In the genomic region with DNA sequence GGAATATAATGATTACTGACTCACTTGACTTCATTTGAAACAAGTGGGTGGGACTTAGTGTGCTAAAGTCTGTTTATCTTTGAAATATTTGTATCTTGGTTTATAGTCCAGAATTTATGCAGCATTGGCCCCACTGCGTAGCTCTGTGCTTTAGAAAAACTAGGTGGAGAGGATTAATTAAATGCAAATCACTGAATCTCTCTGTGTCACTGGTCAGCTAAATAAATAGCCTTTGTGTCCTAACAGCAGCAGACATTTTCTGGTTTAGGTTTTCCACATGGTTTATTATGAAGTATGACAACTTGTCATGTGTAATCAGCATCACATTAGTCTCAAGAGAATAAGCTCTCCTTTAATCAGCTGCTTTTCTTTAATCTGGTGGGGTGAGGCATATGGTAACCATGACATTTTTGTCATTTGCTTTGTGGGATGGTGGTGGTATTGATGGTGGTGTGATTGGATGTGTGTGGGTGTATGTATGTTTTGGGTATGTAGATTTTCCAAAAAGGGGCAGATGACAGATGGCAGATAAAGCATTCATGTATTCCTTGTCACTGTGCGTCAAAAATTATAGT, we compare ENCODE assay signal across 10 cellular contexts. TPM values are rescaled to one million over a fixed set of nuclear protein-coding genes. Genes with fewer than 3 reads are reported as not detected.
DNase-seq lines count a peak whose midpoint lies in the region; ATAC-seq and TF ChIP-seq lines count a peak whose summit lies in the region.
"Had no signal": no experiment of that assay in that cellular context is flagged by ENCODE, and none has a peak within 500 bp of the region (broad histone marks: within the 10 kb centered on the region; RNA-seq: fewer than 3 reads in every experiment).

No MANE protein-coding gene starts in this region.

- in situ Hi-C loops in Caki2 (cut with HindIII; ENCODE audit: low pct_unique_long_range_greater_than_20kb, low sequenced_read_pairs) = no loop called here

- H3K27me3 ChIP-seq in dorsolateral prefrontal cortex (no peaks in the 10 kb centered on the region), psoas muscle (ENCODE audit: insufficient read depth in 3 of 3, low read length in 2 of 3) (no peaks in the 10 kb centered on the region)

- ATAC-seq in psoas muscle = peak; percentile 14 to 50 (median 34)
- ATAC-seq in HG02571 (IDR thresholded peaks at IDR 0.05; ENCODE audit: unreplicated experiment) = no peak
- ATAC-seq in HG02840 (IDR thresholded peaks at IDR 0.05; ENCODE audit: low FRiP score, unreplicated experiment) = no peak
- ATAC-seq in HG03457 (IDR thresholded peaks at IDR 0.05; ENCODE audit: unreplicated experiment) = no peak
- ATAC-seq: sciatic nerve had no signal

- H3K4me3 ChIP-seq in dorsolateral prefrontal cortex (peak overlapping the region in 11 of 59 donors; percentile 0 to 40 (median 12)), psoas muscle (peak overlapping the region; percentile 20)

- H3K9me3 ChIP-seq in psoas muscle = no peaks in the 10 kb centered on the region

- H3K27ac ChIP-seq in dorsolateral prefrontal cortex = peak overlapping the region in 49 of 59 donors; percentile 5 to 87 (median 53)
- peak overlapping the region; percentile 80 for H3K27ac ChIP-seq in psoas muscle

- intact Hi-C loops in dorsolateral prefrontal cortex (cut with DNase I) (no loop called here), psoas muscle (cut with DNase I) (loop anchor here in 1 of 2 donors (10.0 kb wide), 1 partner anchor 62 kb away; no protein-coding TSS in a partner anchor)

- peaks cover 26% of the 10 kb centered on the region for H3K4me1 ChIP-seq in psoas muscle

- TF ChIP-seq CTCF in dorsolateral prefrontal cortex (IDR thresholded peaks at IDR 0.05 in 54 of 56, conservative IDR thresholded peaks at IDR 0.05 in 2 of 56; ENCODE audit: low read depth in 1 of 56, partially characterized antibody in 56 of 56) = no peak
- no peak for TF ChIP-seq CTCF in psoas muscle (IDR thresholded peaks at IDR 0.05)

- peaks cover 0 to 11% of the 10 kb centered on the region in 2 donors for H3K36me3 ChIP-seq in psoas muscle (ENCODE audit: insufficient read depth in 1 of 2, low read depth in 1 of 2)

- 93 to 96% (median 96%) methylated on average over 2 of the region's 2 CpGs for WGBS in psoas muscle, 3 donors

- DNase-seq in Caki2 (ENCODE audit: low read depth) (peak; percentile 79), NCI-H524 treated with DMSO at 0.1 percent for 48 hours (lab: John Stamatoyannopoulos, UW) (peak; percentile 20), dorsolateral prefrontal cortex (peak in 1 of 10 donors; percentile 23), psoas muscle (no peak), NCI-H1105 (lab: John Stamatoyannopoulos, UW) (no peak)
- DNase-seq: NCI-H446 treated with DMSO at 0.1 percent for 48 hours had no signal

RNA-seq across cellular contexts. Expression of a gene that starts 33.9 kb away (rescaled TPM):
- total RNA-seq in Caki2 (2014; rRNA removed; shearing (Covaris generic); ENCODE audit: low replicate concordance) = 120 and 135 TPM in 2 replicates
- 100 to 1,000 TPM in 50 of 120 experiments, 10 to 100 TPM in 70; 64.1 to 146 (median 96.5) TPM for total RNA-seq in dorsolateral prefrontal cortex
- 100 to 1,000 TPM; 123 to 201 (median 130) TPM for total RNA-seq in psoas muscle
- 100 to 1,000 TPM in 1 of 3 donors, 10 to 100 TPM in 2; 67.0 to 165 (median 89.0) TPM for polyA plus RNA-seq in psoas muscle

RNA-seq across cellular contexts. Expression of a gene that starts 44.0 kb away (rescaled TPM):
- total RNA-seq in Caki2 (2014; rRNA removed; shearing (Covaris generic); ENCODE audit: low replicate concordance) = 271 and 299 TPM in 2 replicates
- total RNA-seq in dorsolateral prefrontal cortex (100 to 1,000 TPM; 113 to 439 (median 333) TPM), psoas muscle (100 to 1,000 TPM; 122 to 185 (median 142) TPM)
- 100 to 1,000 TPM; 158 to 263 (median 210) TPM for polyA plus RNA-seq in psoas muscle

Comparison
In these comparisons a context has a peak if more than half of its experiments do, and no peak if none do; other contexts are left out.
1. DNase-seq: peak in Caki2 (single experiment) and NCI-H524 treated with DMSO at 0.1 percent for 48 hours (single experiment); none in psoas muscle (0 of 2) and NCI-H1105 (single experiment).
2. ATAC-seq: peak in psoas muscle (4 of 4); none in HG02571 (single experiment), HG02840 (single experiment) and HG03457 (single experiment).